ENCODE assay signal across 8 cellular contexts in genomic region chr5:152560508-152561137, GRCh38.
DNase-seq lines count a peak whose midpoint lies in the region; ATAC-seq and TF ChIP-seq lines count a peak whose summit lies in the region.

No MANE protein-coding gene starts in this region.

- CTCF ChIA-PET in activated naive CD4-positive, alpha-beta T cell treated with anti-CD3 and anti-CD28 coated beads for 36 hours (lab: Charles Lee): interaction anchor here (0.6 to 1.4 kb wide), 7 partner anchors 11 to 1415 kb away, joined by 3 to 5 read pairs (median 3); no protein-coding TSS in a partner anchor
- CTCF ChIA-PET in activated CD8-positive, alpha-beta T cell treated with anti-CD3 and anti-CD28 coated beads for 36 hours (lab: Charles Lee): interaction anchor here (0.6 to 1.6 kb wide), 3 partner anchors 15 to 1404 kb away, joined by 3 to 7 read pairs (median 7); no protein-coding TSS in a partner anchor

- no peak overlapping the region for H3K27ac Mint-ChIP-seq in activated naive CD4-positive, alpha-beta T cell treated with anti-CD3 and anti-CD28 coated beads for 36 hours
- H3K27ac Mint-ChIP-seq in activated CD8-positive, alpha-beta T cell treated with anti-CD3 and anti-CD28 coated beads for 36 hours: no peak overlapping the region

- intact Hi-C loops in activated naive CD4-positive, alpha-beta T cell treated with anti-CD3 and anti-CD28 coated beads for 36 hours (cut with micrococcal nuclease): loop anchor here (1.0 to 2.0 kb wide), 2 partner anchors 588 to 1405 kb away; no protein-coding TSS in a partner anchor
- intact Hi-C loops in activated CD8-positive, alpha-beta T cell treated with anti-CD3 and anti-CD28 coated beads for 36 hours (cut with micrococcal nuclease): no loop called here

- no peaks in the 10 kb centered on the region for H3K36me3 Mint-ChIP-seq in activated naive CD4-positive, alpha-beta T cell treated with anti-CD3 and anti-CD28 coated beads for 36 hours (ENCODE audit: low read depth)
- no peaks in the 10 kb centered on the region for H3K36me3 Mint-ChIP-seq in activated CD8-positive, alpha-beta T cell treated with anti-CD3 and anti-CD28 coated beads for 36 hours (ENCODE audit: low read depth)

- ATAC-seq in HG02610 (IDR thresholded peaks at IDR 0.05; ENCODE audit: unreplicated experiment) (peak; percentile 74), GM19023 (IDR thresholded peaks at IDR 0.05; ENCODE audit: unreplicated experiment) (no peak)
- no peak for ATAC-seq in activated CD8-positive, alpha-beta T cell treated with anti-CD3 and anti-CD28 coated beads for 36 hours

- no peaks in the 10 kb centered on the region for H3K27me3 Mint-ChIP-seq in activated naive CD4-positive, alpha-beta T cell treated with anti-CD3 and anti-CD28 coated beads for 36 hours (ENCODE audit: low read depth)
- H3K27me3 Mint-ChIP-seq in activated CD8-positive, alpha-beta T cell treated with anti-CD3 and anti-CD28 coated beads for 36 hours: no peaks in the 10 kb centered on the region

- no peaks in the 10 kb centered on the region for H3K4me1 Mint-ChIP-seq in activated naive CD4-positive, alpha-beta T cell treated with anti-CD3 and anti-CD28 coated beads for 36 hours (ENCODE audit: low read depth)
- no peaks in the 10 kb centered on the region for H3K4me1 Mint-ChIP-seq in activated CD8-positive, alpha-beta T cell treated with anti-CD3 and anti-CD28 coated beads for 36 hours (ENCODE audit: low read depth)

- H3K9me3 Mint-ChIP-seq in activated naive CD4-positive, alpha-beta T cell treated with anti-CD3 and anti-CD28 coated beads for 36 hours: no peaks in the 10 kb centered on the region
- H3K9me3 Mint-ChIP-seq in activated CD8-positive, alpha-beta T cell treated with anti-CD3 and anti-CD28 coated beads for 36 hours: no peaks in the 10 kb centered on the region

- POLR2A ChIA-PET in activated CD8-positive, alpha-beta T cell treated with anti-CD3 and anti-CD28 coated beads for 36 hours (lab: Charles Lee): no interaction called here

- DNase-seq in activated naive CD4-positive, alpha-beta T cell treated with anti-CD3 and anti-CD28 coated beads for 36 hours: peak; percentile 65
- DNase-seq in activated naive CD4-positive, alpha-beta T cell (lab: John Stamatoyannopoulos, UW): no peak
- peak; percentile 6 to 76 for DNase-seq in NCI-H187 (lab: John Stamatoyannopoulos, UW)
- DNase-seq in activated CD8-positive, alpha-beta T cell treated with anti-CD3 and anti-CD28 coated beads for 36 hours: peak; percentile 63
- peak; percentile 2 for DNase-seq in glomerular visceral epithelial cell (ENCODE audit: extremely low spot score)
- peak; percentile 80 for DNase-seq in pons (ENCODE audit: low spot score)

- TF ChIP-seq CTCF in activated CD8-positive, alpha-beta T cell treated with anti-CD3 and anti-CD28 coated beads for 36 hours (IDR thresholded peaks at IDR 0.05): peak; percentile 45

- H3K4me3 Mint-ChIP-seq in activated naive CD4-positive, alpha-beta T cell treated with anti-CD3 and anti-CD28 coated beads for 36 hours: no peak overlapping the region
- no peak overlapping the region for H3K4me3 Mint-ChIP-seq in activated CD8-positive, alpha-beta T cell treated with anti-CD3 and anti-CD28 coated beads for 36 hours

Comparison
In these comparisons a context has a peak if more than half of its experiments do, and no peak if none do; other contexts are left out.
1. DNase-seq: peak in activated naive CD4-positive, alpha-beta T cell treated with anti-CD3 and anti-CD28 coated beads for 36 hours (single experiment), NCI-H187 (2 of 2), activated CD8-positive, alpha-beta T cell treated with anti-CD3 and anti-CD28 coated beads for 36 hours (single experiment), glomerular visceral epithelial cell (single experiment) and pons (single experiment); none in activated naive CD4-positive, alpha-beta T cell (0 of 4).